ENCODE assay signal across 28 cellular contexts in the genomic region with DNA sequence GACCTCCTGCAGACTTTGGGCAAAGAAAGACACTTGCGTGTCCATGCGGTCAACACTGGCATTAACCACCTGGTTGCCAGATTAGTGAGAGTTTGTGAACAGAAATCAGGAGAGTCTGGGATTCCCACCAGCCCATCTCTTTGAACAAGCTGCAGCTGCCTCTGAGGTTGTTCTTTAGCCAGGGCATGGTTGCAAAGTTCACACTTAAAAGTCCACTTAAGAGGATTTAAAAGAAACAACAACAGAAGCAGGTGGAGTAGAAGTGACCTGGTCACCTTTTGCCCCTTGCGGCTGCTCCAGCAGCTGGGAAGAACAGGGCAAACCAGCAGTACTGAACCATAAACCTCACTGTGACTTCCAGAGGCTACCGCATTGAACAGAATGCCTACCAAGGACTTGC.
"Had no signal": no experiment of that assay in that cellular context is flagged by ENCODE, and none has a peak within 500 bp of the region (broad histone marks: within the 10 kb centered on the region; RNA-seq: fewer than 3 reads in every experiment).

No MANE protein-coding gene starts in this region.

- FAIRE-seq: astrocyte, TTC549 had no signal

- H3K27me3 ChIP-seq: cardiac muscle cell had no signal

- H3K27ac ChIP-seq: cardiac muscle cell, SK-N-MC had no signal

- H3K4me3 ChIP-seq: cardiac muscle cell, SK-N-MC had no signal

- DNase-seq: activated B cell treated with CpG ODN at 0.5 μM for 24 hours; activated CD4-positive, alpha-beta T cell treated with anti-CD3 and anti-CD28 coated beads for 1 hour; activated CD4-positive, alpha-beta T cell treated with anti-CD3 and anti-CD28 coated beads, Interleukin-2, amount 10 ng/mL, durations not matched to agents 24 days and 14 days; activated CD4-positive, alpha-beta T cell treated with anti-CD3 and anti-CD28 coated beads, Interleukin-2, amount 50 U/mL, for 48 hours; activated CD8-positive, alpha-beta memory T cell treated with anti-CD3 and anti-CD28 coated beads, Interleukin-2, amount 10 ng/mL, durations not matched to agents 7 days and 5 days; activated gamma-delta T cell; activated naive CD4-positive, alpha-beta T cell treated with anti-CD3 and anti-CD28 coated beads for 36 hours; activated T-cell treated with anti-CD3 and anti-CD28 coated beads, Interleukin-2, amount 50 U/mL, for 4 hours; amygdala; KG1; NCI-H1092; NCI-H1417; NCI-H2029; NCI-H2107; NCI-H2171 treated with DMSO at 0.1 percent for 48 hours; NCI-H226; NCI-H510A; NCI-H526 treated with DMSO at 0.1 percent for 48 hours; NCI-H82; SIG-M5; T-cell; T-helper 2 cell; T1000 had no signal

- ATAC-seq: activated CD8-positive, alpha-beta memory T cell treated with anti-CD3 and anti-CD28 coated beads, Interleukin-2, amount 10 ng/mL, durations not matched to agents 7 days and 5 days; activated T-cell treated with anti-CD3 and anti-CD28 coated beads, Interleukin-2, amount 50 U/mL, for 4 hours; activated T-helper 17 cell treated with anti-CD3 and anti-CD28 coated beads, Interleukin-2, amount 50 U/mL, for 72 hours; T-cell had no signal

- H3K36me3 ChIP-seq: cardiac muscle cell had no signal
